8 cellular contexts compared by ENCODE assay signal in the genomic region with DNA sequence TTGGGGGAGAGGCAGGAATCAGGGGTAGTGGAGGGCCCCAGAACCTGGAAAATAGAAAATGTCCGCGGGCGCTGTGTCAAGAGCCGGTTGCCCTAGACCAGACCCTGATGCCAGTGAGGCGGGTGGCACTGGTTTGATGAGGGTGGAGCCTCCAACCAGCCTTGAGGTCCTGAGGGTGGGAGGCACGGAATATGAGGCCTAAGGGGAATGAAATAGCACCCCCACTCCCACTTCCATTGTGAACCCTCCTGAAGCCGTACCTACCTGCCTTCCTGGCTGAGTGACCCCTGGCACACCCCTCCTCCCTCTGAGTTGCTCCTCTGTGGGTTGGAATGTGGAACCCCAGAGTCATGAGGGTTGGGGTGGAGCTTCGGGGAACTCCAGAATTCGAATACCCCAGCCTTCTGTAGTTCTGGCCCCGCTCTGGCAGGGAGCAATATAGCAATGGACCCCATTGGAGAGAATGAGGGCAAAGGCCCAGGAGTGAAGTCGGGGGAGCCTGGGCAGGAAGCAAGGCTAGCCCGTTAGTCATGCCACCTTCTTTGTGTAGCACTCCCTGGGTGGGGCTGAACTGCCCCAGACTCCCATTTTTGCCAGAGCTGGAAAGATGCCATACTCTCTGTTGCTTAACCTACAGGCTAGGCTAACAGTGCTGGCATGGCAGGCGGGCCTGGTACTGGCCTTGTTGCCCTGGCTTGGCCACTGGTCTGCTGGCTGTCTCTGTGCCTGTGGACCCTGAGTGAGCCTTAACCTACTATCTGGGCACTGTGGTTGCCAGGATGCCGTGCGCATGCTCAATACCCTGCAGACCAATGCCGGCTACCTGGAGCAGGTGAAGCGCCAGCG. TPM values are rescaled to one million over a fixed set of nuclear protein-coding genes. Genes with fewer than 3 reads are reported as not detected.
DNase-seq lines count a peak whose midpoint lies in the region; ATAC-seq and TF ChIP-seq lines count a peak whose summit lies in the region.

No MANE protein-coding gene starts in this region.

- TF ChIP-seq CTCF in OCI-LY7 (conservative IDR thresholded peaks at IDR 0.05; ENCODE audit: low read length) (no peak), cardiac fibroblast (IDR thresholded peaks at IDR 0.05; ENCODE audit: low read depth, low read length) (no peak), right lobe of liver (IDR thresholded peaks at IDR 0.05) (no peak)

- whole genome bisulfite sequencing in right lobe of liver (ENCODE audit: insufficient coverage, low coverage, low lambda C conversion rate, missing lambda C conversion rate), result 5% methylated on average over 7 of the region's 18 CpGs
- 47% methylated on average over 18 of the region's 18 CpGs for WGBS in thymus

- POLR2A ChIA-PET in OCI-LY7 (lab: Charles Lee), result interaction anchor here (0.6 kb wide), 2 partner anchors 16 to 47 kb away, joined by 3 read pairs; no protein-coding TSS in a partner anchor

- H3K27me3 ChIP-seq in right lobe of liver, result no peaks in the 10 kb centered on the region
- no peaks in the 10 kb centered on the region for H3K27me3 ChIP-seq in thymus (ENCODE audit: control insufficient read depth, insufficient read depth)

- peaks cover 45% of the 10 kb centered on the region for H3K36me3 ChIP-seq in OCI-LY7 (ENCODE audit: insufficient read depth, low read length)
- H3K36me3 ChIP-seq in right lobe of liver, result peaks cover 0 to 41% (median 7%) of the 10 kb centered on the region in 4 donors
- H3K36me3 ChIP-seq in thymus (ENCODE audit: control insufficient read depth, insufficient read depth), result peaks cover 18% of the 10 kb centered on the region

- H4K20me1 ChIP-seq in OCI-LY7 (ENCODE audit: insufficient read depth, low read length), result no peaks in the 10 kb centered on the region; the same call in 1 of the 2 replicates

- H3K4me1 ChIP-seq in OCI-LY7 (ENCODE audit: insufficient read depth, low read length, poor library complexity, severe bottlenecking) (peaks cover 44% of the 10 kb centered on the region), right lobe of liver (peaks cover 0 to 52% (median 18%) of the 10 kb centered on the region in 4 donors), thymus (ENCODE audit: control insufficient read depth, insufficient read depth, low read length) (peaks cover 18% of the 10 kb centered on the region)

- H3K4me3 ChIP-seq in OCI-LY7 (ENCODE audit: low read depth, low read length, poor library complexity, severe bottlenecking) (peak overlapping the region; percentile 98), cardiac fibroblast (replicated peaks in 1 of 2; ENCODE audit: low read depth in 2 of 2, low read length in 2 of 2) (peak overlapping the region; percentile 74 to 77), right lobe of liver (peak overlapping the region; percentile 70 to 87 (median 76)), thymus (ENCODE audit: low read length) (peak overlapping the region; percentile 74)

- H2AFZ ChIP-seq in OCI-LY7 (ENCODE audit: low read length), result peak overlapping the region; percentile 31; the same call in 1 of the 2 replicates

- TF ChIP-seq POLR2A in right lobe of liver (IDR thresholded peaks at IDR 0.05), result no peak

- H3K9me3 ChIP-seq in OCI-LY7 (ENCODE audit: low read length), result no peaks in the 10 kb centered on the region
- no peaks in the 10 kb centered on the region for H3K9me3 ChIP-seq in right lobe of liver
- no peaks in the 10 kb centered on the region for H3K9me3 ChIP-seq in thymus (ENCODE audit: control insufficient read depth)

- ATAC-seq in right lobe of liver, result peak; percentile 35 to 58 (median 40)
- no peak for ATAC-seq in GM21825 (IDR thresholded peaks at IDR 0.05; ENCODE audit: unreplicated experiment)
- ATAC-seq in HG03442 (IDR thresholded peaks at IDR 0.05; ENCODE audit: unreplicated experiment), result no peak

- H3K79me2 ChIP-seq in OCI-LY7 (ENCODE audit: insufficient read depth, low read depth, low read length), result peaks cover 29% of the 10 kb centered on the region

- no peaks in the 10 kb centered on the region for H3K9me2 ChIP-seq in OCI-LY7 (ENCODE audit: insufficient read depth, low read length)

- H3K4me2 ChIP-seq in OCI-LY7 (ENCODE audit: low read length), result peak overlapping the region; percentile 90

- BruUV-seq in OCI-LY7 (replicated peaks; lab: Mats Ljungman, UMichigan), result no TSS peak

- intact Hi-C loops in OCI-LY7 (cut with micrococcal nuclease; ENCODE audit: unreplicated experiment) (loop anchor here (2.0 to 5.0 kb wide), 2 partner anchors 17 to 114 kb away; a partner anchor contains a TSS), right lobe of liver (cut with DNase I) (no loop called here)

- CTCF ChIA-PET in OCI-LY7 (lab: Charles Lee; ENCODE audit: unreplicated experiment), result no interaction called here

- H3K27ac ChIP-seq in OCI-LY7 (ENCODE audit: low read depth, low read length, poor library complexity, severe bottlenecking), result peak overlapping the region; percentile 73
- H3K27ac ChIP-seq in right lobe of liver, result peak overlapping the region; percentile 86 to 98 (median 89)
- H3K27ac ChIP-seq in thymus (ENCODE audit: low read depth), result peak overlapping the region; percentile 91

- DNase-seq in NCI-H2196 (lab: John Stamatoyannopoulos, UW; ENCODE audit: unreplicated experiment), result peak; percentile 41
- DNase-seq in NCI-H2196 treated with DMSO at 0.1 percent for 48 hours (lab: John Stamatoyannopoulos, UW; ENCODE audit: unreplicated experiment), result no peak
- DNase-seq in OCI-LY7 (ENCODE audit: low spot score), result peak; percentile 27
- DNase-seq in cardiac fibroblast (ENCODE audit: low read depth in 2 of 2), result peak; percentile 64
- peak; percentile 72 to 94 (median 88) for DNase-seq in right lobe of liver

RNA-seq across cellular contexts. Expression of a gene that starts 1.0 kb away (rescaled TPM):
- 136 and 147 TPM in 2 replicates for total RNA-seq in OCI-LY7 (2014; rRNA removed; shearing (Covaris generic))
- total RNA-seq in OCI-LY7 (2022) (132 and 165 TPM in 2 replicates), right lobe of liver (10 to 100 TPM; 44.3 to 68.5 (median 56.9) TPM)
- polyA plus RNA-seq in thymus, result 48.4 TPM

RNA-seq across cellular contexts. Expression of a gene that starts 17.9 kb away (rescaled TPM):
- total RNA-seq in OCI-LY7 (2014; rRNA removed; shearing (Covaris generic)), result 69.8 and 80.0 TPM in 2 replicates
- total RNA-seq in OCI-LY7 (2022) (123 and 136 TPM in 2 replicates), right lobe of liver (100 to 1,000 TPM in 1 of 6 experiments, 10 to 100 TPM in 5; 49.4 to 107 (median 54.5) TPM)
- polyA plus RNA-seq in thymus, result 122 TPM

RNA-seq across cellular contexts. Expression of a gene that starts 25.3 kb away (rescaled TPM):
- 38.5 and 40.0 TPM in 2 replicates for total RNA-seq in OCI-LY7 (2014; rRNA removed; shearing (Covaris generic))
- total RNA-seq in OCI-LY7 (2022) (39.1 and 45.7 TPM in 2 replicates), right lobe of liver (1 to 10 TPM; 1.7 to 5.6 (median 2.7) TPM)
- polyA plus RNA-seq in thymus, result 25.1 TPM

RNA-seq across cellular contexts. Expression of a gene that starts 50.7 kb away (rescaled TPM):
- total RNA-seq in OCI-LY7 (2014; rRNA removed; shearing (Covaris generic)), result not detected in 2 replicates
- total RNA-seq in OCI-LY7 (2022), result not detected in 2 replicates
- total RNA-seq in right lobe of liver, result 10 to 100 TPM; 27.4 to 90.1 (median 54.1) TPM
- 48.2 TPM for polyA plus RNA-seq in thymus

Comparison
In these comparisons a context has a peak if more than half of its experiments do, and no peak if none do; other contexts are left out.
1. ATAC-seq: peak in right lobe of liver (4 of 4); none in GM21825 (single experiment) and HG03442 (single experiment).
2. RNA of a gene that starts 25.3 kb away (total RNA-seq): 38.5 to 45.7 TPM in OCI-LY7; 1.7 to 5.6 TPM in right lobe of liver; every median in the first group is over 4 times any median in the second.
3. Peak in every context shown above with its lines, with median percentiles within 50 percentile points of each other: H3K27ac ChIP-seq and H3K4me3 ChIP-seq.